Comparison of ENCODE assay signal across 1 cellular context in the genomic region with DNA sequence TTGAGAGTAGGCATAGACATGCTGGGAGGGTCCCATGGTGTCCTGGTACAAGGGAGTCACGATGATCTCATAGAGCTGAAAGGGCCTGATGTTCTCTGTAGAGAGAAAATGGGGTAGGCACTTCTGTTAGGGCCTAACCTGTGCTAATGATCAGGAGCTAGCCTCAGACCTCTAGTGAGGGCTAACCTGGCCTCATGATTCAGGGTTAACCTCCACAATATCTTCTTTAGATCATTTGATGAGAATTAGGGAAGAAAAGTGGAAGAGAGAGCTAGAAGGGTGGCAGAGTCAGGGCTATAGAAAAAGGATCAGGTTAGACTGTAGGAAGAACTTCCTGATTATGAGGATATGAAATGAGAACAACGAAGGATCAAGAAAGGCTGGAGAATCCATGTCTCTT.
TF ChIP-seq lines count a peak whose summit lies in the region.

No MANE protein-coding gene starts in this region.

TF ChIP-seq in HEK293T, 16 proteins besides CTCF, POLR2A, EP300 and RAD21:
- no peak for TF ChIP-seq FOXA1 (IDR thresholded peaks at IDR 0.05)
- TF ChIP-seq ARNT (IDR thresholded peaks at IDR 0.05), result no peak
- no peak for TF ChIP-seq FOXK2 (IDR thresholded peaks at IDR 0.05)
- TF ChIP-seq FOXM1 (IDR thresholded peaks at IDR 0.05; ENCODE audit: borderline replicate concordance), result no peak
- TF ChIP-seq SUZ12 (IDR thresholded peaks at IDR 0.05), result no peak
- TF ChIP-seq LEF1 (IDR thresholded peaks at IDR 0.05; ENCODE audit: borderline replicate concordance), result no peak
- TF ChIP-seq ZNF384 (IDR thresholded peaks at IDR 0.05), result no peak
- TF ChIP-seq BHLHE40 (IDR thresholded peaks at IDR 0.05; ENCODE audit: borderline replicate concordance), result no peak
- no peak for TF ChIP-seq HDGF (IDR thresholded peaks at IDR 0.05; ENCODE audit: borderline replicate concordance)
- TF ChIP-seq CTBP1 (IDR thresholded peaks at IDR 0.05; ENCODE audit: borderline replicate concordance), result no peak
- no peak for TF ChIP-seq TARDBP (IDR thresholded peaks at IDR 0.05)
- TF ChIP-seq, protein P1, sequence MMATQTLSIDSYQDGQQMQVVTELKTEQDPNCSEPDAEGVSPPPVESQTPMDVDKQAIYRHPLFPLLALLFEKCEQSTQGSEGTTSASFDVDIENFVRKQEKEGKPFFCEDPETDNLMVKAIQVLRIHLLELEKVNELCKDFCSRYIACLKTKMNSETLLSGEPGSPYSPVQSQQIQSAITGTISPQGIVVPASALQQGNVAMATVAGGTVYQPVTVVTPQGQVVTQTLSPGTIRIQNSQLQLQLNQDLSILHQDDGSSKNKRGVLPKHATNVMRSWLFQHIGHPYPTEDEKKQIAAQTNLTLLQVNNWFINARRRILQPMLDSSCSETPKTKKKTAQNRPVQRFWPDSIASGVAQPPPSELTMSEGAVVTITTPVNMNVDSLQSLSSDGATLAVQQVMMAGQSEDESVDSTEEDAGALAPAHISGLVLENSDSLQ (IDR thresholded peaks at IDR 0.05), result no peak
- TF ChIP-seq L3MBTL2 (conservative IDR thresholded peaks at IDR 0.05), result no peak
- no peak for TF ChIP-seq SP1 (IDR thresholded peaks at IDR 0.05)
- TF ChIP-seq NFRKB (IDR thresholded peaks at IDR 0.05), result no peak
- TF ChIP-seq ELF4 (IDR thresholded peaks at IDR 0.05), result no peak
